ENCODE assay signal across 11 cellular contexts in the genomic region with DNA sequence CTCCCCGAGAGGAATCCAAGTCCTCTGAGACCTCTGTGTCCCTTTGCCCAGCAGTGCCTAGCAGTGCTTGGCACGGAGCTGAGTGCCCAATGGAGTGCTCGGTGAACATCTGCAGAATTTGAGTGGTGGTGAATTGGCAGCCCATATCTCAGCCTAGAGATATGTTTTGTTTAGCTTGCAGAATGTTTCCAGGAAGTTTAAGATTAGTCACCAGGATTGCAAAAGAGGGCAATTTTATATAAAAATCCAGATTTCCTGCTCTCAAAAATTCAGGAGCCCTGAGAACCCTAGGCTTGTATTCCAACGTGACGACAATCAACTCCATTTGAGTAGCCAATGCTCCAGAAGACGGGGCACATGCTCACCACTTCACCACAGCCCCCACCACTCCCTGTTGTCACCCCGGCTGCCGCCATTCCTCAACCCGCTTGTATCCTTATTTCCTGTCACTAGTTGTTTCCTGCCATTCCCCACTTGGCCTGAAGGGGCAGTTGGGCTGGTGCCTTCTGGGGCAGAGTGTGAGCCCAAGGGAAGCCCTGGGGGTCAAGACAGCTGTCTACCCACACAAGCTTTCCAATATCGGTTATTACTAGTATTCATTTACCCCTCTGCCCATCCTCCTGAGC.
DNase-seq lines count a peak whose midpoint lies in the region; ATAC-seq and TF ChIP-seq lines count a peak whose summit lies in the region.
"Had no signal": no experiment of that assay in that cellular context is flagged by ENCODE, and none has a peak within 500 bp of the region (broad histone marks: within the 10 kb centered on the region; RNA-seq: fewer than 3 reads in every experiment).

No MANE protein-coding gene starts in this region.

- H3K4me1 ChIP-seq in KMS-11 (ENCODE audit: low read depth, poor library complexity, severe bottlenecking) (no peaks in the 10 kb centered on the region), mucosa of descending colon (ENCODE audit: low read depth) (no peaks in the 10 kb centered on the region)
- H3K4me1 ChIP-seq: gastroesophageal sphincter, psoas muscle had no signal

- H3K4me1 Mint-ChIP-seq in chondrocyte (ENCODE audit: low read depth), result peaks cover 21% of the 10 kb centered on the region
- no peaks in the 10 kb centered on the region for H3K4me1 Mint-ChIP-seq in stimulated activated naive B cell treated with anti-CD40 and anti-IgM and Interleukin-4, amounts not matched to agents 10 μg/mL and 1 μg/mL and 100 μg/mL, for 72 hours
- no peaks in the 10 kb centered on the region for H3K4me1 Mint-ChIP-seq in activated T-helper 2 cell treated with anti-CD3 and anti-CD28 coated beads, Interferon-gamma antibody, Interleukin-2, Interleukin-4, amounts not matched to agents 10 μg/mL and 5 μg/mL and 100 μg/mL, durations not matched to agents 14 hours and 24 hours and 36 hours (ENCODE audit: low read depth)

- H3K79me2 ChIP-seq in KMS-11 (ENCODE audit: insufficient read depth, low read depth), result no peaks in the 10 kb centered on the region

- DNase-seq in ELF-1 (ENCODE audit: low read depth, low spot score) (peak; percentile 70), chondrocyte (ENCODE audit: low spot score) (no peak), mucosa of descending colon (no peak)
- DNase-seq in stimulated activated naive B cell treated with anti-CD40 and anti-IgM and Interleukin-4, amounts not matched to agents 10 μg/mL and 1 μg/mL and 100 μg/mL, for 72 hours, result no peak
- DNase-seq in activated T-helper 2 cell treated with anti-CD3 and anti-CD28 coated beads, Interferon-gamma antibody, Interleukin-2, Interleukin-4, amounts not matched to agents 10 μg/mL and 5 μg/mL and 100 μg/mL, durations not matched to agents 14 hours and 24 hours and 36 hours (ENCODE audit: low spot score), result no peak
- DNase-seq: psoas muscle had no signal

- ATAC-seq in mucosa of descending colon (peak; percentile 24), GM18870 (IDR thresholded peaks at IDR 0.05; ENCODE audit: unreplicated experiment) (no peak), GM21360 (IDR thresholded peaks at IDR 0.05; ENCODE audit: unreplicated experiment) (no peak)
- no peak for ATAC-seq in stimulated activated naive B cell treated with anti-CD40 and anti-IgM and Interleukin-4, amounts not matched to agents 10 μg/mL and 1 μg/mL and 100 μg/mL, for 72 hours (replicated peaks)
- ATAC-seq: gastroesophageal sphincter had no signal

- H4K20me1 ChIP-seq in KMS-11 (ENCODE audit: insufficient read depth), result no peaks in the 10 kb centered on the region

- H3K27me3 Mint-ChIP-seq in chondrocyte (ENCODE audit: low read depth), result no peaks in the 10 kb centered on the region
- peaks cover 0 to 6% of the 10 kb centered on the region in 2 donors for H3K27me3 Mint-ChIP-seq in stimulated activated naive B cell treated with anti-CD40 and anti-IgM and Interleukin-4, amounts not matched to agents 10 μg/mL and 1 μg/mL and 100 μg/mL, for 72 hours
- H3K27me3 Mint-ChIP-seq in activated T-helper 2 cell treated with anti-CD3 and anti-CD28 coated beads, Interferon-gamma antibody, Interleukin-2, Interleukin-4, amounts not matched to agents 10 μg/mL and 5 μg/mL and 100 μg/mL, durations not matched to agents 14 hours and 24 hours and 36 hours (ENCODE audit: low read depth), result no peaks in the 10 kb centered on the region
- H3K27me3 Mint-ChIP-seq: stimulated activated naive CD8-positive, alpha-beta T cell treated with anti-CD3 and anti-CD28 coated beads, Interleukin-15, Interleukin-2, amounts not matched to agents 100 ng/mL and 50 ng/mL, for 24 hours had no signal

- no peak overlapping the region for H3K9ac ChIP-seq in KMS-11

- H3K36me3 Mint-ChIP-seq in chondrocyte (ENCODE audit: low read depth), result no peaks in the 10 kb centered on the region
- H3K36me3 Mint-ChIP-seq in stimulated activated naive B cell treated with anti-CD40 and anti-IgM and Interleukin-4, amounts not matched to agents 10 μg/mL and 1 μg/mL and 100 μg/mL, for 72 hours, result no peaks in the 10 kb centered on the region
- H3K36me3 Mint-ChIP-seq in activated T-helper 2 cell treated with anti-CD3 and anti-CD28 coated beads, Interferon-gamma antibody, Interleukin-2, Interleukin-4, amounts not matched to agents 10 μg/mL and 5 μg/mL and 100 μg/mL, durations not matched to agents 14 hours and 24 hours and 36 hours (ENCODE audit: low read depth), result no peaks in the 10 kb centered on the region

- H3K9me3 ChIP-seq in mucosa of descending colon, result no peaks in the 10 kb centered on the region
- H3K9me3 ChIP-seq: gastroesophageal sphincter, psoas muscle had no signal

- intact Hi-C loops in mucosa of descending colon (cut with DNase I, micrococcal nuclease), result no loop called here
- intact Hi-C loops in activated T-helper 2 cell treated with anti-CD3 and anti-CD28 coated beads, Interferon-gamma antibody, Interleukin-2, Interleukin-4, amounts not matched to agents 10 μg/mL and 5 μg/mL and 100 μg/mL, durations not matched to agents 14 hours and 24 hours and 36 hours (cut with micrococcal nuclease), result no loop called here

- H3K9me3 Mint-ChIP-seq in chondrocyte (ENCODE audit: low read depth), result no peaks in the 10 kb centered on the region
- H3K9me3 Mint-ChIP-seq in stimulated activated naive B cell treated with anti-CD40 and anti-IgM and Interleukin-4, amounts not matched to agents 10 μg/mL and 1 μg/mL and 100 μg/mL, for 72 hours, result no peaks in the 10 kb centered on the region
- no peaks in the 10 kb centered on the region for H3K9me3 Mint-ChIP-seq in activated T-helper 2 cell treated with anti-CD3 and anti-CD28 coated beads, Interferon-gamma antibody, Interleukin-2, Interleukin-4, amounts not matched to agents 10 μg/mL and 5 μg/mL and 100 μg/mL, durations not matched to agents 14 hours and 24 hours and 36 hours
- H3K9me3 Mint-ChIP-seq: stimulated activated naive CD8-positive, alpha-beta T cell treated with anti-CD3 and anti-CD28 coated beads, Interleukin-15, Interleukin-2, amounts not matched to agents 100 ng/mL and 50 ng/mL, for 24 hours had no signal

- TF ChIP-seq CTCF in KMS-11 (conservative IDR thresholded peaks at IDR 0.05; ENCODE audit: low read depth, low read length), result 0 out of 2 replicates have a peak, but pooled peaks have one; percentile 15
- peak; percentile 66 for TF ChIP-seq CTCF in chondrocyte (IDR thresholded peaks at IDR 0.05)
- no peak for TF ChIP-seq CTCF in mucosa of descending colon (IDR thresholded peaks at IDR 0.05)

- peak overlapping the region; percentile 74 for H3K27ac Mint-ChIP-seq in chondrocyte (ENCODE audit: unreplicated experiment)
- H3K27ac Mint-ChIP-seq in stimulated activated naive B cell treated with anti-CD40 and anti-IgM and Interleukin-4, amounts not matched to agents 10 μg/mL and 1 μg/mL and 100 μg/mL, for 72 hours, result no peak overlapping the region
- no peak overlapping the region for H3K27ac Mint-ChIP-seq in activated T-helper 2 cell treated with anti-CD3 and anti-CD28 coated beads, Interferon-gamma antibody, Interleukin-2, Interleukin-4, amounts not matched to agents 10 μg/mL and 5 μg/mL and 100 μg/mL, durations not matched to agents 14 hours and 24 hours and 36 hours
- H3K27ac Mint-ChIP-seq: stimulated activated naive CD8-positive, alpha-beta T cell treated with anti-CD3 and anti-CD28 coated beads, Interleukin-15, Interleukin-2, amounts not matched to agents 100 ng/mL and 50 ng/mL, for 24 hours had no signal

- H3K27ac ChIP-seq in KMS-11, result no peak overlapping the region
- H3K27ac ChIP-seq: gastroesophageal sphincter, psoas muscle had no signal

- no peaks in the 10 kb centered on the region for H3K27me3 ChIP-seq in KMS-11 (ENCODE audit: insufficient read depth, low read depth)
- H3K27me3 ChIP-seq: gastroesophageal sphincter had no signal

- H3K4me2 ChIP-seq in KMS-11, result no peak overlapping the region

- no peak overlapping the region for H3K4me3 ChIP-seq in KMS-11 (IDR thresholded peaks at IDR 0.05; ENCODE audit: insufficient read depth, low read depth, low read length)
- no peak overlapping the region for H3K4me3 ChIP-seq in mucosa of descending colon
- H3K4me3 ChIP-seq: gastroesophageal sphincter, psoas muscle had no signal

- no peak overlapping the region for H3K4me3 Mint-ChIP-seq in chondrocyte (ENCODE audit: unreplicated experiment)
- no peak overlapping the region for H3K4me3 Mint-ChIP-seq in stimulated activated naive B cell treated with anti-CD40 and anti-IgM and Interleukin-4, amounts not matched to agents 10 μg/mL and 1 μg/mL and 100 μg/mL, for 72 hours
- H3K4me3 Mint-ChIP-seq in activated T-helper 2 cell treated with anti-CD3 and anti-CD28 coated beads, Interferon-gamma antibody, Interleukin-2, Interleukin-4, amounts not matched to agents 10 μg/mL and 5 μg/mL and 100 μg/mL, durations not matched to agents 14 hours and 24 hours and 36 hours (ENCODE audit: low read depth), result no peak overlapping the region
- H3K4me3 Mint-ChIP-seq: stimulated activated naive CD8-positive, alpha-beta T cell treated with anti-CD3 and anti-CD28 coated beads, Interleukin-15, Interleukin-2, amounts not matched to agents 100 ng/mL and 50 ng/mL, for 24 hours had no signal

- H2AFZ ChIP-seq in KMS-11 (ENCODE audit: low read depth), result no peak overlapping the region

- H3K36me3 ChIP-seq in KMS-11 (ENCODE audit: insufficient read depth) (no peaks in the 10 kb centered on the region), mucosa of descending colon (ENCODE audit: low read depth) (no peaks in the 10 kb centered on the region)
- H3K36me3 ChIP-seq: gastroesophageal sphincter had no signal
